ENCODE assay signal across 1 cellular context in genomic region chr1:92953491-92953890, GRCh38.
TF ChIP-seq lines count a peak whose summit lies in the region.

No MANE protein-coding gene starts in this region.

TF ChIP-seq in WTC11, 78 proteins besides CTCF, POLR2A, EP300 and RAD21 (continued from another document):
- TF ChIP-seq AFF4 (CRISPR knock-in tag; IDR thresholded peaks at IDR 0.05; ENCODE audit: borderline replicate concordance) = no peak
- no peak for TF ChIP-seq MAX (CRISPR knock-in tag; IDR thresholded peaks at IDR 0.05)
- TF ChIP-seq MLX (CRISPR knock-in tag; IDR thresholded peaks at IDR 0.05) = no peak
- TF ChIP-seq ZNF425 (CRISPR knock-in tag; conservative IDR thresholded peaks at IDR 0.05) = no peak
- TF ChIP-seq NR1H2 (CRISPR knock-in tag; IDR thresholded peaks at IDR 0.05) = no peak
- no peak for TF ChIP-seq ZNF416 (CRISPR knock-in tag; IDR thresholded peaks at IDR 0.05)
- TF ChIP-seq ERG (CRISPR knock-in tag; IDR thresholded peaks at IDR 0.05) = no peak
